In the genomic region with DNA sequence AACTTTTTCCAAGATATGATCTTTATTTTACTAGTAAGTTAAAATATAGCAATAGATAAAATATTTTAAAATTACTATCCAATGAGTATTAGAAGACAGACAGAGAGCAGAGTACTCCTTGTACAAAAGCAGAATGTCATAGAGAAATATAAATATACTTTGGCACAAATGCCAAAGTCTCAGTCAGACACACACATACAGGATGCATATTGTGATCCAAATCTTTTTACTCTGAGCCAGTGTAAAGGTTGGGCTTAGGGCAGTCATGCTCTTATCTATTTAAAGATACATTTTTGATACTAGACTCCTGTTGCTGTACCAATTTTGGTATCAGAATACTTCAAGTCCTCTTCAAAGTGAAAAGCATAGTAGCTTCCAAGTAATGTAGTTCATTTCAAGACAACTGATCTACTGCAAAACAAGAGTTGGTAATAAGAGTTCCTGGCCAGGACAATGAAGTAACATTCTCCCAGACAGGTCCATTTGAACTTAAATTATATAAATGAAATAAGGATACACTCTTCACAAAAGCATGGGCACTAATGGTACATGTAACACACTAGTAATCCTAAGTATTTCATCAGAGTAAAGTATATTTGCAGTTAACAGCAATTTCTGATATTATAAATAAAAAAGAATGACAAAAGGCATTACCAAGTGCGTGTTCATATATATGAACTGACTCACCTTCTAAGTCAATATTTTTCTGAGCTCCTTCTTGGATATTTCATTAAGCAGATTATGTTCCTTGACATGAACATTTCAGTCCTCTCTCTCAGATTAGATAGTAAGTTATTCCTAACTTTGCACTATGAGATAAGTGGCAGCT, we compare ENCODE assay signal across 10 cellular contexts. TPM values are rescaled to one million over a fixed set of nuclear protein-coding genes. Genes with fewer than 3 reads are reported as not detected.
DNase-seq lines count a peak whose midpoint lies in the region; ATAC-seq and TF ChIP-seq lines count a peak whose summit lies in the region.
"Had no signal": no experiment of that assay in that cellular context is flagged by ENCODE, and none has a peak within 500 bp of the region (broad histone marks: within the 10 kb centered on the region; RNA-seq: fewer than 3 reads in every experiment).

No MANE protein-coding gene starts in this region.

- no peak for DNase-seq in Right ventricle myocardium inferior (ENCODE audit: missing footprints)
- no peak for DNase-seq in cardiac septum (ENCODE audit: low spot score)
- DNase-seq in choroid plexus epithelial cell (ENCODE audit: low read depth): peak; percentile 38
- DNase-seq in lung microvascular endothelial cell (ENCODE audit: low read depth in 2 of 2): peak; percentile 54 to 55
- no peak for DNase-seq in uterus
- DNase-seq in HAP-1 (ENCODE audit: low spot score in 2 of 2): no peak
- no peak for DNase-seq in A172 (ENCODE audit: low spot score)
- DNase-seq: immature natural killer cell had no signal

- in situ Hi-C loops in HAP-1 (cut with MboI; ENCODE audit: low sequenced_read_pairs): no loop called here

- H3K4me3 ChIP-seq in choroid plexus epithelial cell (ENCODE audit: low read depth, low read length) (no peak overlapping the region), uterus (no peak overlapping the region), HAP-1 (no peak overlapping the region)

- no peak for TF ChIP-seq POLR2A in uterus (IDR thresholded peaks at IDR 0.05)

- ATAC-seq in Right ventricle myocardium inferior (peak; percentile 40), GM21447 (IDR thresholded peaks at IDR 0.05; ENCODE audit: unreplicated experiment) (no peak)
- ATAC-seq: natural killer cell treated with Interleukin-12 subunit alpha and Interleukin-12 subunit beta and Interleukin-15 and Interleukin-18, amount 100 ng/mL, for 72 hours had no signal

- H3K9me3 ChIP-seq in uterus (no peaks in the 10 kb centered on the region), HAP-1 (no peaks in the 10 kb centered on the region)

- H3K27me3 ChIP-seq in uterus (no peaks in the 10 kb centered on the region), HAP-1 (ENCODE audit: low read depth) (no peaks in the 10 kb centered on the region)

- H3K36me3 ChIP-seq in uterus: no peaks in the 10 kb centered on the region
- no peaks in the 10 kb centered on the region for H3K36me3 ChIP-seq in HAP-1 (replicated peaks)

- intact Hi-C loops in Right ventricle myocardium inferior (cut with DNase I) (no loop called here), cardiac septum (cut with DNase I) (no loop called here), uterus (cut with DNase I; ENCODE audit: low total_unique reads) (no loop called here)

- peak overlapping the region; percentile 75 to 81 for H3K27ac ChIP-seq in uterus

- TF ChIP-seq CTCF in choroid plexus epithelial cell (conservative IDR thresholded peaks at IDR 0.05; ENCODE audit: low read depth, low read length): no peak
- no peak for TF ChIP-seq CTCF in uterus (IDR thresholded peaks at IDR 0.05)

- peaks cover 3 to 10% of the 10 kb centered on the region in 2 donors for H3K4me1 ChIP-seq in uterus
- H3K4me1 ChIP-seq in HAP-1: peaks cover 37% of the 10 kb centered on the region

RNA-seq across cellular contexts. Expression of gene PFDN1, which starts 10.5 kb away (rescaled TPM):
- total RNA-seq in Right ventricle myocardium inferior: 80.6 TPM
- 71.7 TPM for total RNA-seq in cardiac septum
- total RNA-seq in lung microvascular endothelial cell: 61.9 and 64.7 TPM in 2 replicates
- 100 to 1,000 TPM in 1 of 4 donors, 10 to 100 TPM in 3; 42.7 to 102 (median 70.9) TPM for total RNA-seq in uterus
- total RNA-seq in A172 (2014; rRNA removed; shearing (Covaris generic)): 201 and 255 TPM in 2 replicates

RNA-seq across cellular contexts. Expression of gene HBEGF, which starts 54.0 kb away (rescaled TPM):
- total RNA-seq in Right ventricle myocardium inferior (20.2 TPM), cardiac septum (73.9 TPM), lung microvascular endothelial cell (16.6 and 20.4 TPM in 2 replicates), uterus (10 to 100 TPM in 2 of 4 donors, 1 to 10 TPM in 1, under 1 TPM in 1; 0.77 to 24.4 (median 8.4) TPM)
- total RNA-seq in A172 (2014; rRNA removed; shearing (Covaris generic)): 9.2 and 17.4 TPM in 2 replicates

Comparison
In these comparisons a context has a peak if more than half of its experiments do, and no peak if none do; other contexts are left out.
1. DNase-seq: peak in choroid plexus epithelial cell (single experiment) and lung microvascular endothelial cell (2 of 2); none in Right ventricle myocardium inferior (single experiment), cardiac septum (single experiment), uterus (0 of 2), HAP-1 (0 of 2) and A172 (single experiment).